In the genomic region with DNA sequence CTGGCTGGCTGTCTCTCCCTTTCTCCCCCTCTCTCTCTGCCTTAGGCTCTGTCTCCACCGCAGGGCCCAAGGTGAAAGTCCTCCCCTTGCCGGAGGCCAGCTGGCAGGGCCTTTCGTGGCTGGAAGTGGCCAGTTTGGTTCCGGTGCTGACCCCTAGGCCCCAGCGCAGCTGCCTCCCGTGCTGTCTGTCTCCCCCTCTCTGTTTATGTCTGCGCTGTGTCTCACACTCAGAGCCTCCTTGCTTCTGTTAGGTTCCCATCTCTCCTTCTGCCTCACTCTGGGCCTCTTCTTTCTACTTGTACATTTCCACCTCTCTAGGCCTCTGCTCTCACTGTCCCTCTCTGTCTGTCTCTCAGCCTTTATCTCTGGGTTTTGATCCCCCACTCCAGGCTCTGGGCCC, we compare ENCODE assay signal across 9 cellular contexts. TPM values are rescaled to one million over a fixed set of nuclear protein-coding genes. Genes with fewer than 3 reads are reported as not detected.
DNase-seq lines count a peak whose midpoint lies in the region; ATAC-seq and TF ChIP-seq lines count a peak whose summit lies in the region.
"Had no signal": no experiment of that assay in that cellular context is flagged by ENCODE, and none has a peak within 500 bp of the region (broad histone marks: within the 10 kb centered on the region; RNA-seq: fewer than 3 reads in every experiment).

No MANE protein-coding gene starts in this region.

- H3K4me3 Mint-ChIP-seq in activated naive CD4-positive, alpha-beta T cell treated with anti-CD3 and anti-CD28 coated beads for 36 hours, result no peak overlapping the region
- H3K4me3 Mint-ChIP-seq in brain, result peak overlapping the region in 2 of 5 experiments; percentile 55 to 66

- CTCF ChIA-PET in activated naive CD4-positive, alpha-beta T cell treated with anti-CD3 and anti-CD28 coated beads for 36 hours (lab: Charles Lee), result no interaction called here

- no peaks in the 10 kb centered on the region for H3K27me3 Mint-ChIP-seq in activated naive CD4-positive, alpha-beta T cell treated with anti-CD3 and anti-CD28 coated beads for 36 hours (ENCODE audit: low read depth)
- peaks cover 5% of the 10 kb centered on the region for H3K27me3 Mint-ChIP-seq in brain

- in situ Hi-C loops in ACHN (cut with HindIII; ENCODE audit: low pct_ligation_motif_present, low pct_unique_long_range_greater_than_20kb, low sequenced_read_pairs), result no loop called here

- TF ChIP-seq CTCF in brain (conservative IDR thresholded peaks at IDR 0.05), result no peak
- no peak for TF ChIP-seq CTCF in lung (IDR thresholded peaks at IDR 0.05; ENCODE audit: control extremely low read depth, extremely low read depth)

- H3K9me3 Mint-ChIP-seq in activated naive CD4-positive, alpha-beta T cell treated with anti-CD3 and anti-CD28 coated beads for 36 hours, result no peaks in the 10 kb centered on the region
- H3K9me3 Mint-ChIP-seq in brain, result no peaks in the 10 kb centered on the region

- WGBS in lung, 2 donors, result 63 to 67% methylated on average over 7 of the region's 7 CpGs
- 26% methylated on average over 7 of the region's 7 CpGs for WGBS in urinary bladder

- no peak for ATAC-seq in lung (ENCODE audit: insufficient read depth, low FRiP score)
- ATAC-seq in GM18517 (IDR thresholded peaks at IDR 0.05; ENCODE audit: unreplicated experiment), result no peak

- H3K27ac ChIP-seq in lung (ENCODE audit: low read depth in 1 of 2, low read length in 1 of 2) (peak overlapping the region; percentile 12 to 41), urinary bladder (ENCODE audit: low read depth) (peak overlapping the region; percentile 89)

- peaks cover 32% of the 10 kb centered on the region for H3K36me3 Mint-ChIP-seq in activated naive CD4-positive, alpha-beta T cell treated with anti-CD3 and anti-CD28 coated beads for 36 hours (ENCODE audit: low read depth)
- H3K36me3 Mint-ChIP-seq in brain, result peaks cover 26% of the 10 kb centered on the region

- H3K4me3 ChIP-seq in lung (no peak overlapping the region), urinary bladder (ENCODE audit: low read depth, low read length) (no peak overlapping the region)

- no peak for DNase-seq in activated naive CD4-positive, alpha-beta T cell treated with anti-CD3 and anti-CD28 coated beads for 36 hours
- no peak for DNase-seq in activated naive CD4-positive, alpha-beta T cell (lab: John Stamatoyannopoulos, UW)
- DNase-seq in lung (ENCODE audit: low spot score), result no peak
- no peak for DNase-seq in NCI-H1930 (lab: John Stamatoyannopoulos, UW)
- no peak for DNase-seq in ACHN
- DNase-seq: DND-41 had no signal

- H3K27me3 ChIP-seq in lung (ENCODE audit: control insufficient read depth, insufficient read depth), result no peaks in the 10 kb centered on the region

- peak overlapping the region; percentile 35 for H3K27ac Mint-ChIP-seq in activated naive CD4-positive, alpha-beta T cell treated with anti-CD3 and anti-CD28 coated beads for 36 hours
- peak overlapping the region; percentile 3 to 93 (median 87) for H3K27ac Mint-ChIP-seq in brain

- intact Hi-C loops in activated naive CD4-positive, alpha-beta T cell treated with anti-CD3 and anti-CD28 coated beads for 36 hours (cut with micrococcal nuclease), result no loop called here

- H3K9me3 ChIP-seq in lung (ENCODE audit: control insufficient read depth in 2 of 2, insufficient read depth in 1 of 2, low read length in 1 of 2), result no peaks in the 10 kb centered on the region

- peaks cover 33% of the 10 kb centered on the region for H3K4me1 Mint-ChIP-seq in activated naive CD4-positive, alpha-beta T cell treated with anti-CD3 and anti-CD28 coated beads for 36 hours (ENCODE audit: low read depth)
- H3K4me1 Mint-ChIP-seq in brain, result peaks cover 45% of the 10 kb centered on the region

- peaks cover 0 to 39% of the 10 kb centered on the region in 2 donors for H3K36me3 ChIP-seq in lung (ENCODE audit: control insufficient read depth in 2 of 2, insufficient read depth in 2 of 2, low read length in 2 of 2)
- no peaks in the 10 kb centered on the region for H3K36me3 ChIP-seq in urinary bladder (ENCODE audit: insufficient read depth)

- H3K4me1 ChIP-seq in lung (ENCODE audit: control insufficient read depth in 2 of 2, insufficient read depth in 2 of 2, low read length in 2 of 2) (peaks cover 0 to 33% of the 10 kb centered on the region in 2 donors), urinary bladder (ENCODE audit: insufficient read depth) (no peaks in the 10 kb centered on the region)

RNA-seq across cellular contexts. Expression of gene CCDC97, which starts 13.1 kb away (rescaled TPM):
- total RNA-seq in activated naive CD4-positive, alpha-beta T cell treated with anti-CD3 and anti-CD28 coated beads for 36 hours, result 10 to 100 TPM; 14.9 to 15.8 TPM
- polyA plus RNA-seq in brain (ENCODE audit: insufficient read depth, low read depth, low replicate concordance) (32.4 TPM), lung (10 to 100 TPM; 13.2 to 22.2 TPM), urinary bladder (18.0 TPM)
- total RNA-seq in lung (10 to 100 TPM; 19.7 to 39.9 TPM), urinary bladder (7.2 TPM)

RNA-seq across cellular contexts. Expression of gene TGFB1, which starts 30.7 kb away (rescaled TPM):
- total RNA-seq in activated naive CD4-positive, alpha-beta T cell treated with anti-CD3 and anti-CD28 coated beads for 36 hours, result 10 to 100 TPM; 94.4 to 95.6 TPM
- polyA plus RNA-seq in brain (ENCODE audit: insufficient read depth, low read depth, low replicate concordance) (11.2 TPM), lung (10 to 100 TPM; 27.8 to 67.3 TPM), urinary bladder (58.9 TPM)
- total RNA-seq in lung (10 to 100 TPM; 18.0 to 88.8 TPM), urinary bladder (9.2 TPM)

RNA-seq across cellular contexts. Expression of gene B9D2, which starts 40.9 kb away (rescaled TPM):
- total RNA-seq in activated naive CD4-positive, alpha-beta T cell treated with anti-CD3 and anti-CD28 coated beads for 36 hours, result 1 to 10 TPM; 3.5 to 4.1 TPM
- polyA plus RNA-seq in brain (ENCODE audit: insufficient read depth, low read depth, low replicate concordance), result 11.8 TPM
- 10 to 100 TPM; 10.2 to 16.4 TPM for total RNA-seq in lung
- 10 to 100 TPM; 11.6 to 18.6 TPM for polyA plus RNA-seq in lung
- 1.9 TPM for total RNA-seq in urinary bladder
- polyA plus RNA-seq in urinary bladder, result 10.0 TPM

RNA-seq across cellular contexts. Expression of gene TMEM91, which starts 53.3 kb away (rescaled TPM):
- total RNA-seq in activated naive CD4-positive, alpha-beta T cell treated with anti-CD3 and anti-CD28 coated beads for 36 hours, result 1 to 10 TPM; 5.6 to 5.7 TPM
- polyA plus RNA-seq in brain (ENCODE audit: insufficient read depth, low read depth, low replicate concordance) (8.6 TPM), lung (10 to 100 TPM; 18.0 to 39.8 TPM), urinary bladder (36.2 TPM)
- total RNA-seq in lung (10 to 100 TPM; 13.6 to 16.0 TPM), urinary bladder (6.6 TPM)

RNA-seq across cellular contexts. Expression of gene HNRNPUL1, which starts 58.9 kb away (rescaled TPM):
- 100 to 1,000 TPM; 298 to 301 TPM for total RNA-seq in activated naive CD4-positive, alpha-beta T cell treated with anti-CD3 and anti-CD28 coated beads for 36 hours
- 329 TPM for polyA plus RNA-seq in brain (ENCODE audit: insufficient read depth, low read depth, low replicate concordance)
- total RNA-seq in lung, result 100 to 1,000 TPM; 192 to 198 TPM
- polyA plus RNA-seq in lung, result 10 to 100 TPM; 92.2 to 96.0 TPM
- total RNA-seq in urinary bladder, result 79.3 TPM
- polyA plus RNA-seq in urinary bladder, result 123 TPM
